Comparison of ENCODE assay signal across 8 cellular contexts in genomic region chr16:74813109-74813641, GRCh38. TPM values are rescaled to one million over a fixed set of nuclear protein-coding genes. Genes with fewer than 3 reads are reported as not detected.
A peak's percentile ranks its signal among the peaks of the same experiment; 100 is the strongest.
DNase-seq lines count a peak whose midpoint lies in the region; ATAC-seq and TF ChIP-seq lines count a peak whose summit lies in the region.

No MANE protein-coding gene starts in this region.

- peaks cover 0 to 16% (median 0%) of the 10 kb centered on the region in 11 donors for H3K9me3 Mint-ChIP-seq in naive thymus-derived CD4-positive, alpha-beta T cell

- no peaks in the 10 kb centered on the region for H3K9me2 ChIP-seq in OCI-LY7 (ENCODE audit: insufficient read depth, low read length)

- peak overlapping the region; percentile 73; the same call in 1 of the 2 replicates for H2AFZ ChIP-seq in OCI-LY7 (ENCODE audit: low read length)

- H3K4me1 ChIP-seq in OCI-LY7 (ENCODE audit: insufficient read depth, low read length, poor library complexity, severe bottlenecking) (peaks cover 5% of the 10 kb centered on the region), esophagus squamous epithelium (peaks cover 0 to 27% (median 10%) of the 10 kb centered on the region in 3 donors)
- no peaks in the 10 kb centered on the region for H3K4me1 ChIP-seq in naive thymus-derived CD4-positive, alpha-beta T cell (ENCODE audit: control insufficient read depth in 2 of 2, insufficient read depth in 2 of 2, low read length in 2 of 2)

- H3K4me1 Mint-ChIP-seq in naive thymus-derived CD4-positive, alpha-beta T cell = peaks cover 0 to 5% (median 0%) of the 10 kb centered on the region in 7 donors

- 5 to 11% methylated on average over 12 to 24 of the region's 25 CpGs for WGBS in esophagus squamous epithelium, 2 donors

- peak overlapping the region; percentile 26; the same call in 1 of the 2 replicates for H3K4me2 ChIP-seq in OCI-LY7 (ENCODE audit: low read length)

- H3K27ac ChIP-seq in OCI-LY7 (ENCODE audit: low read depth, low read length, poor library complexity, severe bottlenecking) (no peak overlapping the region), esophagus squamous epithelium (peak overlapping the region in 2 of 4 donors; percentile 26 to 33)
- no peak overlapping the region for H3K27ac ChIP-seq in naive thymus-derived CD4-positive, alpha-beta T cell (ENCODE audit: low read depth, low read length)

- TF ChIP-seq CTCF in OCI-LY7 (conservative IDR thresholded peaks at IDR 0.05; ENCODE audit: low read length) = peak; percentile 94
- TF ChIP-seq CTCF in esophagus squamous epithelium (IDR thresholded peaks at IDR 0.05) = peak; percentile 62 to 97 (median 96)

- ATAC-seq in GM21381 (IDR thresholded peaks at IDR 0.05; ENCODE audit: unreplicated experiment) = peak; percentile 100
- ATAC-seq in naive thymus-derived CD4-positive, alpha-beta T cell = peak; percentile 99

- POLR2A ChIA-PET in OCI-LY7 (lab: Charles Lee) = interaction anchor here (1.1 kb wide), 1 partner anchor 49 kb away, joined by 3 read pairs; no protein-coding TSS in a partner anchor
- POLR2A ChIA-PET in naive thymus-derived CD4-positive, alpha-beta T cell (lab: Charles Lee) = interaction anchor here (0.6 kb wide), 1 partner anchor 164 kb away, joined by 4 read pairs; no protein-coding TSS in a partner anchor

- H3K4me3 ChIP-seq in OCI-LY7 (ENCODE audit: low read depth, low read length, poor library complexity, severe bottlenecking) (no peak overlapping the region), esophagus squamous epithelium (peak overlapping the region in 1 of 4 donors; percentile 35)
- no peak overlapping the region for H3K4me3 ChIP-seq in naive thymus-derived CD4-positive, alpha-beta T cell (ENCODE audit: low read length)

- peak overlapping the region in 3 of 10 donors; percentile 15 to 30 (median 21) for H3K4me3 Mint-ChIP-seq in naive thymus-derived CD4-positive, alpha-beta T cell

- DNase-seq in D341Med (ENCODE audit: low spot score) = peak; percentile 91
- peak; percentile 85 for DNase-seq in HPDE6-E6E7 (ENCODE audit: extremely low spot score)
- DNase-seq in OCI-LY7 (ENCODE audit: low spot score) = peak; percentile 80
- peak; percentile 76 for DNase-seq in activated T-cell treated with anti-CD3 and anti-CD28 coated beads for 48 hours (ENCODE audit: low read depth)
- no peak for DNase-seq in esophagus squamous epithelium (lab: John Stamatoyannopoulos, UW)
- DNase-seq in naive thymus-derived CD4-positive, alpha-beta T cell = peak; percentile 26 to 79 (median 61)
- DNase-seq in stimulated activated CD8-positive, alpha-beta memory T cell treated with anti-CD3 and anti-CD28 coated beads, Interleukin-7, amount 100 ng/mL, for 4 hours (ENCODE audit: low read depth in 2 of 2) = peak; percentile 1 to 47

- H3K36me3 ChIP-seq in OCI-LY7 (ENCODE audit: insufficient read depth, low read length) (no peaks in the 10 kb centered on the region), esophagus squamous epithelium (no peaks in the 10 kb centered on the region)
- H3K36me3 ChIP-seq in naive thymus-derived CD4-positive, alpha-beta T cell (ENCODE audit: control insufficient read depth in 2 of 3, insufficient read depth in 3 of 3, low read length in 3 of 3) = no peaks in the 10 kb centered on the region

- no TSS peak for BruUV-seq in OCI-LY7 (replicated peaks; lab: Mats Ljungman, UMichigan)

- H3K27me3 Mint-ChIP-seq in naive thymus-derived CD4-positive, alpha-beta T cell = peaks cover 0 to 12% (median 0%) of the 10 kb centered on the region in 5 donors

- CTCF ChIA-PET in OCI-LY7 (lab: Charles Lee; ENCODE audit: unreplicated experiment) = interaction anchor here (0.6 to 2.1 kb wide), 3 partner anchors 24 to 298 kb away, joined by 3 to 12 read pairs (median 3); no protein-coding TSS in a partner anchor
- CTCF ChIA-PET in naive thymus-derived CD4-positive, alpha-beta T cell (lab: Charles Lee) = interaction anchor here (0.6 to 2.8 kb wide), 7 partner anchors 11 to 298 kb away, joined by 3 to 15 read pairs (median 4); no protein-coding TSS in a partner anchor

- H3K79me2 ChIP-seq in OCI-LY7 (ENCODE audit: insufficient read depth, low read depth, low read length) = no peaks in the 10 kb centered on the region

- intact Hi-C loops in OCI-LY7 (cut with micrococcal nuclease; ENCODE audit: unreplicated experiment) = loop anchor here (1.0 kb wide), 3 partner anchors 49 to 298 kb away; no protein-coding TSS in a partner anchor
- intact Hi-C loops in esophagus squamous epithelium (cut with DNase I) = no loop called here
- intact Hi-C loops in naive thymus-derived CD4-positive, alpha-beta T cell (cut with micrococcal nuclease) = loop anchor here (1.0 to 10.0 kb wide), 5 partner anchors 49 to 298 kb away; partner anchors contain the start of gene ZNRF1 (in 1 of the 2)

- TF ChIP-seq POLR2A in esophagus squamous epithelium (IDR thresholded peaks at IDR 0.05) = no peak

- no peak overlapping the region for H3K27ac Mint-ChIP-seq in naive thymus-derived CD4-positive, alpha-beta T cell

- H3K27me3 ChIP-seq in esophagus squamous epithelium = no peaks in the 10 kb centered on the region
- H3K27me3 ChIP-seq in naive thymus-derived CD4-positive, alpha-beta T cell (ENCODE audit: control insufficient read depth in 2 of 2, insufficient read depth in 2 of 2, low read length in 2 of 2) = no peaks in the 10 kb centered on the region

- H4K20me1 ChIP-seq in OCI-LY7 (ENCODE audit: insufficient read depth, low read length) = no peaks in the 10 kb centered on the region

- no peaks in the 10 kb centered on the region for H3K36me3 Mint-ChIP-seq in naive thymus-derived CD4-positive, alpha-beta T cell

- H3K9me3 ChIP-seq in OCI-LY7 (ENCODE audit: low read length) (peaks cover 12% of the 10 kb centered on the region; the same call in 1 of the 2 replicates), esophagus squamous epithelium (no peaks in the 10 kb centered on the region)
- H3K9me3 ChIP-seq in naive thymus-derived CD4-positive, alpha-beta T cell (ENCODE audit: control insufficient read depth in 2 of 3, low read length in 3 of 3) = no peaks in the 10 kb centered on the region

RNA-seq across cellular contexts. Expression of gene FA2H, which starts 38.6 kb away (rescaled TPM):
- 0.73 TPM in 1 of 2 replicates, not detected in the other for total RNA-seq in OCI-LY7 (2014; rRNA removed; shearing (Covaris generic))
- total RNA-seq in OCI-LY7 (2022) = 4.6 and 4.7 TPM in 2 replicates
- total RNA-seq in esophagus squamous epithelium = 1 to 10 TPM; 2.9 to 4.0 (median 3.3) TPM
- under 1 TPM in 2 of 5 experiments, not detected in 3; 0.20 to 0.34 TPM for total RNA-seq in naive thymus-derived CD4-positive, alpha-beta T cell
- polyA plus RNA-seq in naive thymus-derived CD4-positive, alpha-beta T cell = not detected
